In genomic region chr13:74111399-74111798, GRCh38 we compare ENCODE assay signal across 18 cellular contexts. TPM values are rescaled to one million over a fixed set of nuclear protein-coding genes. Genes with fewer than 3 reads are reported as not detected.
A peak's percentile ranks its signal among the peaks of the same experiment; 100 is the strongest.
DNase-seq lines count a peak whose midpoint lies in the region; ATAC-seq, FAIRE-seq and TF ChIP-seq lines count a peak whose summit lies in the region.
"Had no signal": no experiment of that assay in that cellular context is flagged by ENCODE, and none has a peak within 500 bp of the region (broad histone marks: within the 10 kb centered on the region; RNA-seq: fewer than 3 reads in every experiment).

No MANE protein-coding gene starts in this region.

- H3K27ac ChIP-seq in ascending aorta (peak overlapping the region; percentile 58 to 74), liver (ENCODE audit: low read depth in 1 of 2, low read length in 2 of 2) (peak overlapping the region in 1 of 2 donors; percentile 48), tibial artery (peak overlapping the region; percentile 57 to 64), psoas muscle (no peak overlapping the region)
- H3K27ac ChIP-seq: BLaER1 treated with 17β-estradiol and CSF1 and Interleukin-3, amounts not matched to agents 10 nM and 100 nM; Peyer's patch had no signal

- ATAC-seq in psoas muscle = no peak
- ATAC-seq: Right ventricle myocardium inferior had no signal

- no peak for TF ChIP-seq CTCF in ascending aorta (IDR thresholded peaks at IDR 0.05)
- TF ChIP-seq CTCF in liver (IDR thresholded peaks at IDR 0.05; ENCODE audit: low read depth, low read length, missing input control) = no peak
- TF ChIP-seq CTCF in tibial artery (IDR thresholded peaks at IDR 0.05) = no peak
- no peak for TF ChIP-seq CTCF in psoas muscle (IDR thresholded peaks at IDR 0.05)

- peak in 1 of 2 donors; percentile 33 for TF ChIP-seq RAD21 in liver (IDR thresholded peaks at IDR 0.05)

- peak; percentile 81 for FAIRE-seq in GM19239 (lab: Jason Lieb, UNC)
- FAIRE-seq: H54 had no signal

- DNase-seq in GM19239 (ENCODE audit: insufficient read length, low spot score) (no peak), ascending aorta (ENCODE audit: low spot score in 2 of 2) (no peak), tibial artery (no peak), SKM-1 (lab: John Stamatoyannopoulos, UW; ENCODE audit: unreplicated experiment) (no peak), psoas muscle (no peak), DMS153 (lab: John Stamatoyannopoulos, UW) (no peak)
- DNase-seq: CD8-positive, alpha-beta memory T cell; DMS79 treated with DMSO at 0.1 percent for 48 hours; HFFc6; KBM-7; NCI-H1105 treated with DMSO at 0.1 percent for 48 hours; NCI-H1694; Peyer's patch; SW 1271 had no signal

- H3K4me3 ChIP-seq in ascending aorta (no peak overlapping the region), liver (ENCODE audit: low read depth in 1 of 3, low read length in 3 of 3) (no peak overlapping the region), tibial artery (no peak overlapping the region), psoas muscle (no peak overlapping the region)
- H3K4me3 ChIP-seq: BLaER1 treated with 17β-estradiol and CSF1 and Interleukin-3, amounts not matched to agents 10 nM and 100 nM; Peyer's patch had no signal

- no peaks in the 10 kb centered on the region for H3K36me3 ChIP-seq in ascending aorta
- no peaks in the 10 kb centered on the region for H3K36me3 ChIP-seq in liver (ENCODE audit: control insufficient read depth in 4 of 4, insufficient read depth in 3 of 4, low read depth in 1 of 4, low read length in 3 of 4)
- no peaks in the 10 kb centered on the region for H3K36me3 ChIP-seq in tibial artery
- no peaks in the 10 kb centered on the region for H3K36me3 ChIP-seq in psoas muscle (ENCODE audit: insufficient read depth in 1 of 2, low read depth in 1 of 2)
- H3K36me3 ChIP-seq: Peyer's patch had no signal

- intact Hi-C loops in ascending aorta (cut with DNase I) (no loop called here), tibial artery (cut with DNase I; ENCODE audit: low total_unique reads) (no loop called here), psoas muscle (cut with DNase I) (no loop called here)

- no peak overlapping the region for H3K9ac ChIP-seq in liver (ENCODE audit: low read depth in 1 of 2, low read length in 2 of 2)
- H3K9ac ChIP-seq: BLaER1 treated with 17β-estradiol and CSF1 and Interleukin-3, amounts not matched to agents 10 nM and 100 nM had no signal

- H3K9me3 ChIP-seq in ascending aorta (no peaks in the 10 kb centered on the region), liver (ENCODE audit: control insufficient read depth in 4 of 4, low read length in 3 of 4) (no peaks in the 10 kb centered on the region), tibial artery (no peaks in the 10 kb centered on the region), psoas muscle (no peaks in the 10 kb centered on the region)
- H3K9me3 ChIP-seq: Peyer's patch had no signal

- H3K4me1 ChIP-seq in ascending aorta (peaks cover 0 to 35% of the 10 kb centered on the region in 2 donors), liver (ENCODE audit: control insufficient read depth in 4 of 4, insufficient read depth in 4 of 4, low read length in 3 of 4) (peaks cover 3 to 49% (median 23%) of the 10 kb centered on the region in 4 donors), tibial artery (peaks cover 0 to 67% (median 28%) of the 10 kb centered on the region in 4 donors), psoas muscle (peaks cover 10% of the 10 kb centered on the region)
- H3K4me1 ChIP-seq: Peyer's patch had no signal

- H3K27me3 ChIP-seq in ascending aorta (no peaks in the 10 kb centered on the region), liver (ENCODE audit: control insufficient read depth in 4 of 4, insufficient read depth in 4 of 4, low read length in 3 of 4) (no peaks in the 10 kb centered on the region), tibial artery (no peaks in the 10 kb centered on the region), psoas muscle (ENCODE audit: insufficient read depth in 3 of 3, low read length in 2 of 3) (no peaks in the 10 kb centered on the region)
- H3K27me3 ChIP-seq: BLaER1 treated with 17β-estradiol and CSF1 and Interleukin-3, amounts not matched to agents 10 nM and 100 nM; Peyer's patch had no signal

TF ChIP-seq in liver, 16 proteins besides CTCF, POLR2A, EP300 and RAD21:
- TF ChIP-seq SP1 (IDR thresholded peaks at IDR 0.05) (no peak), NR2F2 (IDR thresholded peaks at IDR 0.05) (no peak), JUND (IDR thresholded peaks at IDR 0.05) (peak in 1 of 2 donors; percentile 25), TAF1 (conservative IDR thresholded peaks at IDR 0.05) (peak; percentile 39), GABPA (IDR thresholded peaks at IDR 0.05 in 1 of 2, conservative IDR thresholded peaks at IDR 0.05 in 1 of 2) (no peak), ZBTB33 (IDR thresholded peaks at IDR 0.05) (no peak), REST (IDR thresholded peaks at IDR 0.05) (no peak), YY1 (IDR thresholded peaks at IDR 0.05) (no peak), MAX (IDR thresholded peaks at IDR 0.05) (no peak), FOXA2 (IDR thresholded peaks at IDR 0.05) (no peak), FOXA1 (IDR thresholded peaks at IDR 0.05) (no peak), RXRA (IDR thresholded peaks at IDR 0.05) (no peak), HNF4A (conservative IDR thresholded peaks at IDR 0.05) (no peak), ATF3 (IDR thresholded peaks at IDR 0.05) (no peak), HNF4G (IDR thresholded peaks at IDR 0.05) (peak; percentile 3), EGR1 (IDR thresholded peaks at IDR 0.05; ENCODE audit: low read depth in 2 of 2) (no peak)

RNA-seq across cellular contexts. Expression of gene KLF12, which starts 22.8 kb away (rescaled TPM):
- 17.9 TPM for total RNA-seq in ascending aorta
- 10 to 100 TPM in 1 of 2 donors, 1 to 10 TPM in 1; 8.7 to 15.9 TPM for total RNA-seq in liver
- 10 to 100 TPM in 1 of 2 donors, 1 to 10 TPM in 1; 2.4 to 14.0 TPM for polyA plus RNA-seq in liver
- total RNA-seq in psoas muscle = 10 to 100 TPM in 1 of 4 donors, 1 to 10 TPM in 3; 8.0 to 12.4 (median 8.6) TPM
- polyA plus RNA-seq in psoas muscle = 1 to 10 TPM in 2 of 3 donors, under 1 TPM in 1; 0.55 to 2.1 (median 1.7) TPM
